In genomic region chr5:167392252-167392651, GRCh38 we compare ENCODE assay signal across 16 cellular contexts.
DNase-seq lines count a peak whose midpoint lies in the region; ATAC-seq and TF ChIP-seq lines count a peak whose summit lies in the region.
"Had no signal": no experiment of that assay in that cellular context is flagged by ENCODE, and none has a peak within 500 bp of the region (broad histone marks: within the 10 kb centered on the region; RNA-seq: fewer than 3 reads in every experiment).

No MANE protein-coding gene starts in this region.

- H3K36me3 ChIP-seq in GM23338 (ENCODE audit: insufficient read depth) (no peaks in the 10 kb centered on the region), right lobe of liver (no peaks in the 10 kb centered on the region)
- H3K36me3 ChIP-seq: BE2C had no signal

- H3K9me2 ChIP-seq in GM23338 (ENCODE audit: insufficient read depth) = no peaks in the 10 kb centered on the region

- TF ChIP-seq CTCF in GM23338 (conservative IDR thresholded peaks at IDR 0.05; ENCODE audit: low read depth in 2 of 2) (no peak), nephron (IDR thresholded peaks at IDR 0.05; ENCODE audit: unreplicated experiment in 3 of 3) (no peak), right lobe of liver (IDR thresholded peaks at IDR 0.05) (no peak)

- H3K4me2 ChIP-seq in GM23338 = no peak overlapping the region

- DNase-seq in GM23338 (ENCODE audit: low spot score) = no peak
- DNase-seq in RPMI8226 = peak; percentile 6
- DNase-seq in COLO668 (lab: John Stamatoyannopoulos, UW; ENCODE audit: unreplicated experiment) = no peak
- no peak for DNase-seq in right lobe of liver
- DNase-seq: ACHN; BE2C; C1 segment of cervical spinal cord; Caco-2; CD4-positive, CD25-positive, alpha-beta regulatory T cell; CD8-positive, alpha-beta memory T cell; GDM1; H9 had no signal

- no peaks in the 10 kb centered on the region for H3K79me2 ChIP-seq in GM23338 (replicated peaks; ENCODE audit: insufficient read depth)

- peaks cover 15% of the 10 kb centered on the region for H3K4me1 Mint-ChIP-seq in GM23338
- H3K4me1 Mint-ChIP-seq in nephron = no peaks in the 10 kb centered on the region
- H3K4me1 Mint-ChIP-seq: CD4-positive, CD25-positive, alpha-beta regulatory T cell; CD8-positive, alpha-beta memory T cell had no signal

- H3K27me3 Mint-ChIP-seq in GM23338 (ENCODE audit: insufficient read depth, low read depth, poor library complexity) = no peaks in the 10 kb centered on the region
- no peaks in the 10 kb centered on the region for H3K27me3 Mint-ChIP-seq in nephron (ENCODE audit: low read depth)
- H3K27me3 Mint-ChIP-seq: CD4-positive, CD25-positive, alpha-beta regulatory T cell; CD8-positive, alpha-beta memory T cell had no signal

- no peaks in the 10 kb centered on the region; the same call in 1 of the 2 replicates for H3K4me1 ChIP-seq in GM23338 (ENCODE audit: insufficient read depth)
- H3K4me1 ChIP-seq in right lobe of liver = no peaks in the 10 kb centered on the region
- H3K4me1 ChIP-seq: BE2C, Caco-2 had no signal

- 0 out of 2 replicates have a peak overlapping the region, but pooled peaks have one; percentile 9 for H2AFZ ChIP-seq in GM23338

- H4K20me1 ChIP-seq in GM23338 (replicated peaks; ENCODE audit: insufficient read depth) = no peaks in the 10 kb centered on the region

- intact Hi-C loops in right lobe of liver (cut with DNase I) = no loop called here

- H3K4me3 ChIP-seq in GM23338 (no peak overlapping the region), right lobe of liver (no peak overlapping the region)
- H3K4me3 ChIP-seq: K562 had no signal

- TF ChIP-seq POLR2A in right lobe of liver (IDR thresholded peaks at IDR 0.05) = no peak

- 86% methylated on average over 5 of the region's 5 CpGs for WGBS in right lobe of liver (ENCODE audit: insufficient coverage, low coverage, low lambda C conversion rate, missing lambda C conversion rate)

- H3K27ac Mint-ChIP-seq in GM23338 = no peak overlapping the region
- H3K27ac Mint-ChIP-seq in nephron = peak overlapping the region; percentile 9 to 74 (median 68)
- H3K27ac Mint-ChIP-seq: CD4-positive, CD25-positive, alpha-beta regulatory T cell; CD8-positive, alpha-beta memory T cell had no signal

- ATAC-seq in GM23338 (peak; percentile 65), GM19463 (IDR thresholded peaks at IDR 0.05; ENCODE audit: unreplicated experiment) (no peak), HG02759 (IDR thresholded peaks at IDR 0.05; ENCODE audit: unreplicated experiment) (no peak), right lobe of liver (no peak)
- ATAC-seq: K562 had no signal

- H3K9me3 Mint-ChIP-seq in GM23338 (no peaks in the 10 kb centered on the region), nephron (peaks cover 3% of the 10 kb centered on the region)

- no peak overlapping the region for H3K27ac ChIP-seq in GM23338 (ENCODE audit: low read depth)
- H3K27ac ChIP-seq in right lobe of liver = no peak overlapping the region

- no peak overlapping the region for H3K4me3 Mint-ChIP-seq in GM23338
- no peak overlapping the region for H3K4me3 Mint-ChIP-seq in nephron
- H3K4me3 Mint-ChIP-seq: CD4-positive, CD25-positive, alpha-beta regulatory T cell; CD8-positive, alpha-beta memory T cell; H9 had no signal

- no peaks in the 10 kb centered on the region for H3K36me3 Mint-ChIP-seq in GM23338 (ENCODE audit: low read depth)
- no peaks in the 10 kb centered on the region for H3K36me3 Mint-ChIP-seq in nephron (ENCODE audit: low read depth)
- H3K36me3 Mint-ChIP-seq: CD4-positive, CD25-positive, alpha-beta regulatory T cell had no signal

- H3K27me3 ChIP-seq in GM23338 (ENCODE audit: insufficient read depth) = no peaks in the 10 kb centered on the region
- H3K27me3 ChIP-seq in right lobe of liver = no peaks in the 10 kb centered on the region

- H3K9me3 ChIP-seq in right lobe of liver = no peaks in the 10 kb centered on the region
- H3K9me3 ChIP-seq: BE2C, Caco-2 had no signal

- no peaks in the 10 kb centered on the region for H3F3A ChIP-seq in GM23338 (replicated peaks; ENCODE audit: low read depth)

TF ChIP-seq in GM23338, 12 proteins besides CTCF, POLR2A, EP300 and RAD21:
- TF ChIP-seq ZNF331 (CRISPR knock-in tag; IDR thresholded peaks at IDR 0.05; ENCODE audit: low read depth) (no peak), ZNF114 (CRISPR knock-in tag; IDR thresholded peaks at IDR 0.05) (0 out of 2 replicates have a peak, but pooled peaks have one; percentile 47), EZH2phosphoT487 (IDR thresholded peaks at IDR 0.05; ENCODE audit: unreplicated experiment) (no peak), EZH2 (IDR thresholded peaks at IDR 0.05; ENCODE audit: low read depth, unreplicated experiment) (no peak), ZNF462 (CRISPR knock-in tag; IDR thresholded peaks at IDR 0.05) (peak; percentile 71)
